1 cellular context compared by ENCODE assay signal in the genomic region with DNA sequence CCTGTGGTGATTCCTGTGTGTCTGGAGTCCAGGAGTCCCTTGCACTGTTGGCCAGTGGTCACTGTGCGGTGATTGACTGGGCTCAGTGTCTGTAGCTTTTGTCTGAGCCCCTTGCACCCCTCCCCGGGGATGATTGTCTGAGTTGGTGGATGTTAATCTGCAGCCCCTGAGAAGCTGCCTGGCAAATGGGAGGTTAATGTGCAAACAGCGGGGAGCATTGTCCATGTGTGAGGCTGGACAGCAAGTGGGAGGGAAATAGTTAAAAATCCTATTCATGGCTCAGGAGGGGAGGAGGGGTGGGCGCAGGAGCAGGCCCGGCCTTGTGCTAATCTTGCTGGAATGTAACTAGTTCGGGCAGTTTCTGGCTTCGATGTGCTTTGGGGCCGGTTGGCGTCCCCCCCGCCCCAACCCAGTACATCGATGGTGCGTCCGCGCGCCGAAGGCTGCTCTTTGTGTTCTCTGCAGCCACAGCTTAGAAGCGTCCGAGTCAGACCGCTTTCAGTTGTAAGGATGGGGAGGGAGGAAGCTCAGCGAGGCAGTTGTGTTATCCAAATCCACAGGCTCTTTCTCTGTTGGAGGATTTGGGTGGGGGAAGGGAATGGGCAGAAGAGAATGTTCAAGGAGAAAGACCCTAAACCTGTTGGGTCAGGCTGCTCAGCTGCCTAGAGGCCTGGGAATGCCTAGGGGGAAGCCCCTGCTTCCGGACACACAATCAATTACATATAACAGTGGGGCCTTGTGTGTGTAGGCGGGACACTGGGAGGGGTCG.
A peak's percentile ranks its signal among the peaks of the same experiment; 100 is the strongest.
TF ChIP-seq lines count a peak whose summit lies in the region.

No MANE protein-coding gene starts in this region.

TF ChIP-seq in WTC11, 78 proteins besides CTCF, POLR2A, EP300 and RAD21 (continued from another document and continues in another):
- TF ChIP-seq, protein P1, sequence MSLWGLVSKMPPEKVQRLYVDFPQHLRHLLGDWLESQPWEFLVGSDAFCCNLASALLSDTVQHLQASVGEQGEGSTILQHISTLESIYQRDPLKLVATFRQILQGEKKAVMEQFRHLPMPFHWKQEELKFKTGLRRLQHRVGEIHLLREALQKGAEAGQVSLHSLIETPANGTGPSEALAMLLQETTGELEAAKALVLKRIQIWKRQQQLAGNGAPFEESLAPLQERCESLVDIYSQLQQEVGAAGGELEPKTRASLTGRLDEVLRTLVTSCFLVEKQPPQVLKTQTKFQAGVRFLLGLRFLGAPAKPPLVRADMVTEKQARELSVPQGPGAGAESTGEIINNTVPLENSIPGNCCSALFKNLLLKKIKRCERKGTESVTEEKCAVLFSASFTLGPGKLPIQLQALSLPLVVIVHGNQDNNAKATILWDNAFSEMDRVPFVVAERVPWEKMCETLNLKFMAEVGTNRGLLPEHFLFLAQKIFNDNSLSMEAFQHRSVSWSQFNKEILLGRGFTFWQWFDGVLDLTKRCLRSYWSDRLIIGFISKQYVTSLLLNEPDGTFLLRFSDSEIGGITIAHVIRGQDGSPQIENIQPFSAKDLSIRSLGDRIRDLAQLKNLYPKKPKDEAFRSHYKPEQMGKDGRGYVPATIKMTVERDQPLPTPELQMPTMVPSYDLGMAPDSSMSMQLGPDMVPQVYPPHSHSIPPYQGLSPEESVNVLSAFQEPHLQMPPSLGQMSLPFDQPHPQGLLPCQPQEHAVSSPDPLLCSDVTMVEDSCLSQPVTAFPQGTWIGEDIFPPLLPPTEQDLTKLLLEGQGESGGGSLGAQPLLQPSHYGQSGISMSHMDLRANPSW (CRISPR knock-in tag; conservative IDR thresholded peaks at IDR 0.05; ENCODE audit: low read depth), result no peak
- TF ChIP-seq, protein P2, sequence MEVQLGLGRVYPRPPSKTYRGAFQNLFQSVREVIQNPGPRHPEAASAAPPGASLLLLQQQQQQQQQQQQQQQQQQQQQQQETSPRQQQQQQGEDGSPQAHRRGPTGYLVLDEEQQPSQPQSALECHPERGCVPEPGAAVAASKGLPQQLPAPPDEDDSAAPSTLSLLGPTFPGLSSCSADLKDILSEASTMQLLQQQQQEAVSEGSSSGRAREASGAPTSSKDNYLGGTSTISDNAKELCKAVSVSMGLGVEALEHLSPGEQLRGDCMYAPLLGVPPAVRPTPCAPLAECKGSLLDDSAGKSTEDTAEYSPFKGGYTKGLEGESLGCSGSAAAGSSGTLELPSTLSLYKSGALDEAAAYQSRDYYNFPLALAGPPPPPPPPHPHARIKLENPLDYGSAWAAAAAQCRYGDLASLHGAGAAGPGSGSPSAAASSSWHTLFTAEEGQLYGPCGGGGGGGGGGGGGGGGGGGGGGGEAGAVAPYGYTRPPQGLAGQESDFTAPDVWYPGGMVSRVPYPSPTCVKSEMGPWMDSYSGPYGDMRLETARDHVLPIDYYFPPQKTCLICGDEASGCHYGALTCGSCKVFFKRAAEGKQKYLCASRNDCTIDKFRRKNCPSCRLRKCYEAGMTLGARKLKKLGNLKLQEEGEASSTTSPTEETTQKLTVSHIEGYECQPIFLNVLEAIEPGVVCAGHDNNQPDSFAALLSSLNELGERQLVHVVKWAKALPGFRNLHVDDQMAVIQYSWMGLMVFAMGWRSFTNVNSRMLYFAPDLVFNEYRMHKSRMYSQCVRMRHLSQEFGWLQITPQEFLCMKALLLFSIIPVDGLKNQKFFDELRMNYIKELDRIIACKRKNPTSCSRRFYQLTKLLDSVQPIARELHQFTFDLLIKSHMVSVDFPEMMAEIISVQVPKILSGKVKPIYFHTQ (CRISPR knock-in tag; IDR thresholded peaks at IDR 0.05), result 0 out of 2 replicates have a peak, but pooled peaks have one; percentile 36
- TF ChIP-seq, protein P3, sequence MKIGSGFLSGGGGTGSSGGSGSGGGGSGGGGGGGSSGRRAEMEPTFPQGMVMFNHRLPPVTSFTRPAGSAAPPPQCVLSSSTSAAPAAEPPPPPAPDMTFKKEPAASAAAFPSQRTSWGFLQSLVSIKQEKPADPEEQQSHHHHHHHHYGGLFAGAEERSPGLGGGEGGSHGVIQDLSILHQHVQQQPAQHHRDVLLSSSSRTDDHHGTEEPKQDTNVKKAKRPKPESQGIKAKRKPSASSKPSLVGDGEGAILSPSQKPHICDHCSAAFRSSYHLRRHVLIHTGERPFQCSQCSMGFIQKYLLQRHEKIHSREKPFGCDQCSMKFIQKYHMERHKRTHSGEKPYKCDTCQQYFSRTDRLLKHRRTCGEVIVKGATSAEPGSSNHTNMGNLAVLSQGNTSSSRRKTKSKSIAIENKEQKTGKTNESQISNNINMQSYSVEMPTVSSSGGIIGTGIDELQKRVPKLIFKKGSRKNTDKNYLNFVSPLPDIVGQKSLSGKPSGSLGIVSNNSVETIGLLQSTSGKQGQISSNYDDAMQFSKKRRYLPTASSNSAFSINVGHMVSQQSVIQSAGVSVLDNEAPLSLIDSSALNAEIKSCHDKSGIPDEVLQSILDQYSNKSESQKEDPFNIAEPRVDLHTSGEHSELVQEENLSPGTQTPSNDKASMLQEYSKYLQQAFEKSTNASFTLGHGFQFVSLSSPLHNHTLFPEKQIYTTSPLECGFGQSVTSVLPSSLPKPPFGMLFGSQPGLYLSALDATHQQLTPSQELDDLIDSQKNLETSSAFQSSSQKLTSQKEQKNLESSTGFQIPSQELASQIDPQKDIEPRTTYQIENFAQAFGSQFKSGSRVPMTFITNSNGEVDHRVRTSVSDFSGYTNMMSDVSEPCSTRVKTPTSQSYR (CRISPR knock-in tag; IDR thresholded peaks at IDR 0.05), result peak; percentile 86; the same call in 1 of the 2 replicates
- TF ChIP-seq, protein P4, sequence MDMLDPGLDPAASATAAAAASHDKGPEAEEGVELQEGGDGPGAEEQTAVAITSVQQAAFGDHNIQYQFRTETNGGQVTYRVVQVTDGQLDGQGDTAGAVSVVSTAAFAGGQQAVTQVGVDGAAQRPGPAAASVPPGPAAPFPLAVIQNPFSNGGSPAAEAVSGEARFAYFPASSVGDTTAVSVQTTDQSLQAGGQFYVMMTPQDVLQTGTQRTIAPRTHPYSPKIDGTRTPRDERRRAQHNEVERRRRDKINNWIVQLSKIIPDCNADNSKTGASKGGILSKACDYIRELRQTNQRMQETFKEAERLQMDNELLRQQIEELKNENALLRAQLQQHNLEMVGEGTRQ (CRISPR knock-in tag; IDR thresholded peaks at IDR 0.05), result peak; percentile 47; the same call in 1 of the 2 replicates
- no peak for TF ChIP-seq RELA (CRISPR knock-in tag; IDR thresholded peaks at IDR 0.05; ENCODE audit: borderline replicate concordance)
- TF ChIP-seq NFYB (CRISPR knock-in tag; conservative IDR thresholded peaks at IDR 0.05; ENCODE audit: low read depth), result no peak
- TF ChIP-seq, protein P5, sequence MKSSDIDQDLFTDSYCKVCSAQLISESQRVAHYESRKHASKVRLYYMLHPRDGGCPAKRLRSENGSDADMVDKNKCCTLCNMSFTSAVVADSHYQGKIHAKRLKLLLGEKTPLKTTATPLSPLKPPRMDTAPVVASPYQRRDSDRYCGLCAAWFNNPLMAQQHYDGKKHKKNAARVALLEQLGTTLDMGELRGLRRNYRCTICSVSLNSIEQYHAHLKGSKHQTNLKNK (CRISPR knock-in tag; IDR thresholded peaks at IDR 0.05), result no peak
- no peak for TF ChIP-seq NR1H2 (CRISPR knock-in tag; IDR thresholded peaks at IDR 0.05)
- TF ChIP-seq ETV6 (CRISPR knock-in tag; IDR thresholded peaks at IDR 0.05), result no peak
- TF ChIP-seq, protein P6, sequence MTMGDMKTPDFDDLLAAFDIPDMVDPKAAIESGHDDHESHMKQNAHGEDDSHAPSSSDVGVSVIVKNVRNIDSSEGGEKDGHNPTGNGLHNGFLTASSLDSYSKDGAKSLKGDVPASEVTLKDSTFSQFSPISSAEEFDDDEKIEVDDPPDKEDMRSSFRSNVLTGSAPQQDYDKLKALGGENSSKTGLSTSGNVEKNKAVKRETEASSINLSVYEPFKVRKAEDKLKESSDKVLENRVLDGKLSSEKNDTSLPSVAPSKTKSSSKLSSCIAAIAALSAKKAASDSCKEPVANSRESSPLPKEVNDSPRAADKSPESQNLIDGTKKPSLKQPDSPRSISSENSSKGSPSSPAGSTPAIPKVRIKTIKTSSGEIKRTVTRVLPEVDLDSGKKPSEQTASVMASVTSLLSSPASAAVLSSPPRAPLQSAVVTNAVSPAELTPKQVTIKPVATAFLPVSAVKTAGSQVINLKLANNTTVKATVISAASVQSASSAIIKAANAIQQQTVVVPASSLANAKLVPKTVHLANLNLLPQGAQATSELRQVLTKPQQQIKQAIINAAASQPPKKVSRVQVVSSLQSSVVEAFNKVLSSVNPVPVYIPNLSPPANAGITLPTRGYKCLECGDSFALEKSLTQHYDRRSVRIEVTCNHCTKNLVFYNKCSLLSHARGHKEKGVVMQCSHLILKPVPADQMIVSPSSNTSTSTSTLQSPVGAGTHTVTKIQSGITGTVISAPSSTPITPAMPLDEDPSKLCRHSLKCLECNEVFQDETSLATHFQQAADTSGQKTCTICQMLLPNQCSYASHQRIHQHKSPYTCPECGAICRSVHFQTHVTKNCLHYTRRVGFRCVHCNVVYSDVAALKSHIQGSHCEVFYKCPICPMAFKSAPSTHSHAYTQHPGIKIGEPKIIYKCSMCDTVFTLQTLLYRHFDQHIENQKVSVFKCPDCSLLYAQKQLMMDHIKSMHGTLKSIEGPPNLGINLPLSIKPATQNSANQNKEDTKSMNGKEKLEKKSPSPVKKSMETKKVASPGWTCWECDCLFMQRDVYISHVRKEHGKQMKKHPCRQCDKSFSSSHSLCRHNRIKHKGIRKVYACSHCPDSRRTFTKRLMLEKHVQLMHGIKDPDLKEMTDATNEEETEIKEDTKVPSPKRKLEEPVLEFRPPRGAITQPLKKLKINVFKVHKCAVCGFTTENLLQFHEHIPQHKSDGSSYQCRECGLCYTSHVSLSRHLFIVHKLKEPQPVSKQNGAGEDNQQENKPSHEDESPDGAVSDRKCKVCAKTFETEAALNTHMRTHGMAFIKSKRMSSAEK (CRISPR knock-in tag; IDR thresholded peaks at IDR 0.05; ENCODE audit: borderline replicate concordance), result no peak
- no peak for TF ChIP-seq ZNF671 (CRISPR knock-in tag; IDR thresholded peaks at IDR 0.05)
- TF ChIP-seq, protein P7, sequence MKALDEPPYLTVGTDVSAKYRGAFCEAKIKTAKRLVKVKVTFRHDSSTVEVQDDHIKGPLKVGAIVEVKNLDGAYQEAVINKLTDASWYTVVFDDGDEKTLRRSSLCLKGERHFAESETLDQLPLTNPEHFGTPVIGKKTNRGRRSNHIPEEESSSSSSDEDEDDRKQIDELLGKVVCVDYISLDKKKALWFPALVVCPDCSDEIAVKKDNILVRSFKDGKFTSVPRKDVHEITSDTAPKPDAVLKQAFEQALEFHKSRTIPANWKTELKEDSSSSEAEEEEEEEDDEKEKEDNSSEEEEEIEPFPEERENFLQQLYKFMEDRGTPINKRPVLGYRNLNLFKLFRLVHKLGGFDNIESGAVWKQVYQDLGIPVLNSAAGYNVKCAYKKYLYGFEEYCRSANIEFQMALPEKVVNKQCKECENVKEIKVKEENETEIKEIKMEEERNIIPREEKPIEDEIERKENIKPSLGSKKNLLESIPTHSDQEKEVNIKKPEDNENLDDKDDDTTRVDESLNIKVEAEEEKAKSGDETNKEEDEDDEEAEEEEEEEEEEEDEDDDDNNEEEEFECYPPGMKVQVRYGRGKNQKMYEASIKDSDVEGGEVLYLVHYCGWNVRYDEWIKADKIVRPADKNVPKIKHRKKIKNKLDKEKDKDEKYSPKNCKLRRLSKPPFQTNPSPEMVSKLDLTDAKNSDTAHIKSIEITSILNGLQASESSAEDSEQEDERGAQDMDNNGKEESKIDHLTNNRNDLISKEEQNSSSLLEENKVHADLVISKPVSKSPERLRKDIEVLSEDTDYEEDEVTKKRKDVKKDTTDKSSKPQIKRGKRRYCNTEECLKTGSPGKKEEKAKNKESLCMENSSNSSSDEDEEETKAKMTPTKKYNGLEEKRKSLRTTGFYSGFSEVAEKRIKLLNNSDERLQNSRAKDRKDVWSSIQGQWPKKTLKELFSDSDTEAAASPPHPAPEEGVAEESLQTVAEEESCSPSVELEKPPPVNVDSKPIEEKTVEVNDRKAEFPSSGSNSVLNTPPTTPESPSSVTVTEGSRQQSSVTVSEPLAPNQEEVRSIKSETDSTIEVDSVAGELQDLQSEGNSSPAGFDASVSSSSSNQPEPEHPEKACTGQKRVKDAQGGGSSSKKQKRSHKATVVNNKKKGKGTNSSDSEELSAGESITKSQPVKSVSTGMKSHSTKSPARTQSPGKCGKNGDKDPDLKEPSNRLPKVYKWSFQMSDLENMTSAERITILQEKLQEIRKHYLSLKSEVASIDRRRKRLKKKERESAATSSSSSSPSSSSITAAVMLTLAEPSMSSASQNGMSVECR (CRISPR knock-in tag; IDR thresholded peaks at IDR 0.05; ENCODE audit: borderline replicate concordance), result no peak; the same call in 1 of the 2 replicates
- TF ChIP-seq ZBTB21 (CRISPR knock-in tag; IDR thresholded peaks at IDR 0.05; ENCODE audit: borderline replicate concordance), result no peak
- TF ChIP-seq, protein P8, sequence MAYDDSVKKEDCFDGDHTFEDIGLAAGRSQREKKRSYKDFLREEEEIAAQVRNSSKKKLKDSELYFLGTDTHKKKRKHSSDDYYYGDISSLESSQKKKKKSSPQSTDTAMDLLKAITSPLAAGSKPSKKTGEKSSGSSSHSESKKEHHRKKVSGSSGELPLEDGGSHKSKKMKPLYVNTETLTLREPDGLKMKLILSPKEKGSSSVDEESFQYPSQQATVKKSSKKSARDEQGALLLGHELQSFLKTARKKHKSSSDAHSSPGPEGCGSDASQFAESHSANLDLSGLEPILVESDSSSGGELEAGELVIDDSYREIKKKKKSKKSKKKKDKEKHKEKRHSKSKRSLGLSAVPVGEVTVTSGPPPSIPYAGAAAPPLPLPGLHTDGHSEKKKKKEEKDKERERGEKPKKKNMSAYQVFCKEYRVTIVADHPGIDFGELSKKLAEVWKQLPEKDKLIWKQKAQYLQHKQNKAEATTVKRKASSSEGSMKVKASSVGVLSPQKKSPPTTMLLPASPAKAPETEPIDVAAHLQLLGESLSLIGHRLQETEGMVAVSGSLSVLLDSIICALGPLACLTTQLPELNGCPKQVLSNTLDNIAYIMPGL (CRISPR knock-in tag; IDR thresholded peaks at IDR 0.05), result no peak
- TF ChIP-seq MYBL2 (CRISPR knock-in tag; IDR thresholded peaks at IDR 0.05), result no peak; the same call in 1 of the 2 replicates
- TF ChIP-seq, protein P9, sequence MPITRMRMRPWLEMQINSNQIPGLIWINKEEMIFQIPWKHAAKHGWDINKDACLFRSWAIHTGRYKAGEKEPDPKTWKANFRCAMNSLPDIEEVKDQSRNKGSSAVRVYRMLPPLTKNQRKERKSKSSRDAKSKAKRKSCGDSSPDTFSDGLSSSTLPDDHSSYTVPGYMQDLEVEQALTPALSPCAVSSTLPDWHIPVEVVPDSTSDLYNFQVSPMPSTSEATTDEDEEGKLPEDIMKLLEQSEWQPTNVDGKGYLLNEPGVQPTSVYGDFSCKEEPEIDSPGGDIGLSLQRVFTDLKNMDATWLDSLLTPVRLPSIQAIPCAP (CRISPR knock-in tag; IDR thresholded peaks at IDR 0.05), result no peak
- TF ChIP-seq, protein P10, sequence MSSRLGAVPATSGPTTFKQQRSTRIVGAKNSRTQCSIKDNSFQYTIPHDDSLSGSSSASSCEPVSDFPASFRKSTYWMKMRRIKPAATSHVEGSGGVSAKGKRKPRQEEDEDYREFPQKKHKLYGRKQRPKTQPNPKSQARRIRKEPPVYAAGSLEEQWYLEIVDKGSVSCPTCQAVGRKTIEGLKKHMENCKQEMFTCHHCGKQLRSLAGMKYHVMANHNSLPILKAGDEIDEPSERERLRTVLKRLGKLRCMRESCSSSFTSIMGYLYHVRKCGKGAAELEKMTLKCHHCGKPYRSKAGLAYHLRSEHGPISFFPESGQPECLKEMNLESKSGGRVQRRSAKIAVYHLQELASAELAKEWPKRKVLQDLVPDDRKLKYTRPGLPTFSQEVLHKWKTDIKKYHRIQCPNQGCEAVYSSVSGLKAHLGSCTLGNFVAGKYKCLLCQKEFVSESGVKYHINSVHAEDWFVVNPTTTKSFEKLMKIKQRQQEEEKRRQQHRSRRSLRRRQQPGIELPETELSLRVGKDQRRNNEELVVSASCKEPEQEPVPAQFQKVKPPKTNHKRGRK (CRISPR knock-in tag; IDR thresholded peaks at IDR 0.05; ENCODE audit: borderline replicate concordance), result no peak
- TF ChIP-seq, protein P11, sequence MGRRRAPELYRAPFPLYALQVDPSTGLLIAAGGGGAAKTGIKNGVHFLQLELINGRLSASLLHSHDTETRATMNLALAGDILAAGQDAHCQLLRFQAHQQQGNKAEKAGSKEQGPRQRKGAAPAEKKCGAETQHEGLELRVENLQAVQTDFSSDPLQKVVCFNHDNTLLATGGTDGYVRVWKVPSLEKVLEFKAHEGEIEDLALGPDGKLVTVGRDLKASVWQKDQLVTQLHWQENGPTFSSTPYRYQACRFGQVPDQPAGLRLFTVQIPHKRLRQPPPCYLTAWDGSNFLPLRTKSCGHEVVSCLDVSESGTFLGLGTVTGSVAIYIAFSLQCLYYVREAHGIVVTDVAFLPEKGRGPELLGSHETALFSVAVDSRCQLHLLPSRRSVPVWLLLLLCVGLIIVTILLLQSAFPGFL (CRISPR knock-in tag; IDR thresholded peaks at IDR 0.05; ENCODE audit: borderline replicate concordance), result no peak
